Comparison of ENCODE assay signal across 27 cellular contexts in genomic region chr3:72617420-72618024, GRCh38.
"Had no signal": no experiment of that assay in that cellular context is flagged by ENCODE, and none has a peak within 500 bp of the region (broad histone marks: within the 10 kb centered on the region; RNA-seq: fewer than 3 reads in every experiment).

No MANE protein-coding gene starts in this region.

- H3K27ac ChIP-seq: brain microvascular endothelial cell, gastrocnemius medialis, parathyroid adenoma, right atrium auricular region, transverse colon, WERI-Rb-1 had no signal

- DNase-seq: activated CD4-positive, alpha-beta memory T cell treated with anti-CD3 and anti-CD28 coated beads for 36 hours; activated CD4-positive, alpha-beta T cell treated with anti-CD3 and anti-CD28 coated beads for 48 hours; activated CD8-positive, alpha-beta memory T cell treated with anti-CD3 and anti-CD28 coated beads, Interleukin-2, amount 50 U/mL, for 4 hours; activated effector memory CD4-positive, alpha-beta T cell treated with anti-CD3 and anti-CD28 coated beads, Interleukin-2, amount 50 U/mL, for 16 hours; activated naive CD4-positive, alpha-beta T cell treated with anti-CD3 and anti-CD28 coated beads, Interleukin-2, amount 10 ng/mL, durations not matched to agents 7 days and 5 days; activated T-cell treated with anti-CD3 and anti-CD28 coated beads, Interleukin-2, amount 50 U/mL, for 1 hour; amniotic stem cell; brain microvascular endothelial cell; caudate nucleus; cortex of kidney; effector memory CD8-positive, alpha-beta T cell; erythroblast; gastrocnemius medialis; glutamatergic neuron; islet precursor cell; mammary epithelial cell; naive B cell; occipital lobe; stimulated activated CD4-positive, alpha-beta T cell treated with anti-CD3 and anti-CD28 coated beads, Interleukin-2, amount 100 ng/mL, for 48 hours; stimulated activated naive CD4-positive, alpha-beta T cell treated with Interleukin-2 at 50 U/mL for 16 hours; T1000; transverse colon; WERI-Rb-1 had no signal

- H3K79me2 ChIP-seq: parathyroid adenoma had no signal

- H3K4me3 ChIP-seq: gastrocnemius medialis, right atrium auricular region, transverse colon had no signal

- H3K9me3 ChIP-seq: gastrocnemius medialis, transverse colon had no signal

- H3K27me3 ChIP-seq: brain microvascular endothelial cell, gastrocnemius medialis, right atrium auricular region, transverse colon had no signal

- FAIRE-seq: astrocyte had no signal

- H2AFZ ChIP-seq: parathyroid adenoma had no signal

- H3K4me1 ChIP-seq: gastrocnemius medialis, parathyroid adenoma, right atrium auricular region, transverse colon had no signal

- H3K36me3 ChIP-seq: brain microvascular endothelial cell, gastrocnemius medialis, right atrium auricular region, transverse colon, WERI-Rb-1 had no signal

- ATAC-seq: activated CD4-positive, CD25-positive, alpha-beta regulatory T cell treated with anti-CD3 and anti-CD28 coated beads, Interleukin-2, amount 50 U/mL, for 24 hours; effector memory CD8-positive, alpha-beta T cell; gastrocnemius medialis had no signal
